In the genomic region with DNA sequence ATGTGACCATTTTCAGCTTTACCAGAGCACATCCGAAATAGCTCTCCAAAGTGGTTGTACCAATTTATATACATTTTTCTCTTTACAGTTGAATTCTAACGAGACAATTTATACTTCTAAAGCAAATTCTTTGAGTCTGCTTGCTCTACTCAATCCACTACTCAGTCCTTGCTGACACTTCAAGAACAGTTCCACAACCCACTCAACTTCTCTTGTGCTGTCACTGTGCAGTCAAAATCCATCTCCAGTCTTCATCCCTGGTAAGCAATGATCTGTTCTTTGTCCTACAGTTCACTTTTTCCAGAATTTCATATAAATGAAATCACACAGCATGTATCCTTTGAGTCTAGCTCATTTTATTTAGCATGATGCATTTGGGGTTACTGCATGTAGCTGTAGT, we compare ENCODE assay signal across 1 cellular context.
TF ChIP-seq lines count a peak whose summit lies in the region.

No MANE protein-coding gene starts in this region.

TF ChIP-seq in GM12878, 131 proteins besides CTCF, POLR2A, EP300 and RAD21:
- TF ChIP-seq STAT3 (IDR thresholded peaks at IDR 0.05; ENCODE audit: low read depth, low read length) = no peak
- no peak for TF ChIP-seq RELA (IDR thresholded peaks at IDR 0.05; ENCODE audit: borderline replicate concordance, partially characterized antibody)
- no peak for TF ChIP-seq SREBF1 (IDR thresholded peaks at IDR 0.05; ENCODE audit: low read length)
- no peak for TF ChIP-seq TCF12 (IDR thresholded peaks at IDR 0.05; ENCODE audit: low read depth, low read length)
- TF ChIP-seq HDAC6 (IDR thresholded peaks at IDR 0.05; ENCODE audit: unreplicated experiment) = no peak
- TF ChIP-seq, protein P1, sequence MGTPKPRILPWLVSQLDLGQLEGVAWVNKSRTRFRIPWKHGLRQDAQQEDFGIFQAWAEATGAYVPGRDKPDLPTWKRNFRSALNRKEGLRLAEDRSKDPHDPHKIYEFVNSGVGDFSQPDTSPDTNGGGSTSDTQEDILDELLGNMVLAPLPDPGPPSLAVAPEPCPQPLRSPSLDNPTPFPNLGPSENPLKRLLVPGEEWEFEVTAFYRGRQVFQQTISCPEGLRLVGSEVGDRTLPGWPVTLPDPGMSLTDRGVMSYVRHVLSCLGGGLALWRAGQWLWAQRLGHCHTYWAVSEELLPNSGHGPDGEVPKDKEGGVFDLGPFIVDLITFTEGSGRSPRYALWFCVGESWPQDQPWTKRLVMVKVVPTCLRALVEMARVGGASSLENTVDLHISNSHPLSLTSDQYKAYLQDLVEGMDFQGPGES (IDR thresholded peaks at IDR 0.05) = no peak
- TF ChIP-seq KAT2A (conservative IDR thresholded peaks at IDR 0.05; ENCODE audit: control insufficient read depth, low read depth, low read length) = no peak
- TF ChIP-seq ETV6 (conservative IDR thresholded peaks at IDR 0.05 in 1 of 2, IDR thresholded peaks at IDR 0.05 in 1 of 2; ENCODE audit: borderline replicate concordance in 1 of 2, low read depth in 1 of 2) = no peak
- no peak for TF ChIP-seq BHLHE40 (IDR thresholded peaks at IDR 0.05; ENCODE audit: borderline replicate concordance in 1 of 2, low read depth in 2 of 2, low read length in 1 of 2)
TF ChIP-seq in GM12878: peak in this region for 0.
